Comparison of ENCODE assay signal across 25 cellular contexts in the genomic region with DNA sequence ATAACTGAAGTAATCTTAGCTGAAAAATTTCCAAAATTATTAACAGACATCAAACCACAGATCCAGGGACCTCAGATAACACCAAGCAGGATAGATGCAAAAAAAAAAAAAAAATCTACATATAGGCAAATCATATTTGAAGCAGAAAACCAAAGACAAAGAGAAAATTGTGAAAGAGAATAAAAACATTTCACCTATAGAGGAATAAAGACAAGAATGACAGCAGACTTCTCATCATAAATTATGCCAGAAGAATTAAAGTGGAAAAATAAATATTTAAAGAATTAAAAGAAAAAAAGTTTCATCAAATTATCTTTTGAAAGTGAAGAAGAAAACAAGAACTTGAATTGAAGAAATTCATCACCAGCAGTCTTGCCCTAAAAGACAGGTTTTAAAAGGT.
"Had no signal": no experiment of that assay in that cellular context is flagged by ENCODE, and none has a peak within 500 bp of the region (broad histone marks: within the 10 kb centered on the region; RNA-seq: fewer than 3 reads in every experiment).

No MANE protein-coding gene starts in this region.

- H3K9me3 ChIP-seq: ovary, prostate gland had no signal

- ATAC-seq: natural killer cell; right cardiac atrium; stimulated activated effector memory CD8-positive, alpha-beta T cell treated with anti-CD3 and anti-CD28 coated beads, Interleukin-12 subunit alpha, Interleukin-12 subunit beta, amount 100 ng/mL, for 72 hours; upper lobe of right lung had no signal

- H3K27me3 ChIP-seq: hepatocyte, ovary, sigmoid colon, spleen, suprapubic skin, tibial artery, upper lobe of right lung had no signal

- FAIRE-seq: small intestine, urothelium cell line had no signal

- H3K27ac ChIP-seq: hepatocyte, left ventricle myocardium inferior, ovary, prostate gland, sigmoid colon, spleen, suprapubic skin, thoracic aorta, tibial artery, upper lobe of right lung had no signal

- H3K4me3 ChIP-seq: hepatocyte, left ventricle myocardium inferior, lung, ovary, prostate gland, sigmoid colon, spleen, suprapubic skin, thoracic aorta, tibial artery, upper lobe of right lung had no signal

- H2AFZ ChIP-seq: hepatocyte had no signal

- H3K36me3 ChIP-seq: left ventricle myocardium inferior, ovary, prostate gland, sigmoid colon, spleen, suprapubic skin, thoracic aorta, tibial artery, upper lobe of right lung had no signal

- H3K4me1 ChIP-seq: left ventricle myocardium inferior, prostate gland, spleen, suprapubic skin, tibial artery, upper lobe of right lung had no signal

- H3K79me2 ChIP-seq: hepatocyte had no signal

- H3K4me2 ChIP-seq: hepatocyte had no signal

- DNase-seq: islet precursor cell; left ventricle myocardium inferior; mesendoderm; naive B cell; natural killer cell; nephron progenitor cell; ovary; posterior cingulate gyrus; retina; right cardiac atrium; sigmoid colon; small intestine; spleen; stimulated activated CD4-positive, alpha-beta T cell treated with anti-CD3 and anti-CD28 coated beads, Interleukin-4, amount 100 ng/mL, for 24 hours; stimulated activated naive CD4-positive, alpha-beta T cell; tibial artery; trophoblast cell; upper lobe of right lung had no signal
